Comparison of ENCODE assay signal across 1 cellular context in the genomic region with DNA sequence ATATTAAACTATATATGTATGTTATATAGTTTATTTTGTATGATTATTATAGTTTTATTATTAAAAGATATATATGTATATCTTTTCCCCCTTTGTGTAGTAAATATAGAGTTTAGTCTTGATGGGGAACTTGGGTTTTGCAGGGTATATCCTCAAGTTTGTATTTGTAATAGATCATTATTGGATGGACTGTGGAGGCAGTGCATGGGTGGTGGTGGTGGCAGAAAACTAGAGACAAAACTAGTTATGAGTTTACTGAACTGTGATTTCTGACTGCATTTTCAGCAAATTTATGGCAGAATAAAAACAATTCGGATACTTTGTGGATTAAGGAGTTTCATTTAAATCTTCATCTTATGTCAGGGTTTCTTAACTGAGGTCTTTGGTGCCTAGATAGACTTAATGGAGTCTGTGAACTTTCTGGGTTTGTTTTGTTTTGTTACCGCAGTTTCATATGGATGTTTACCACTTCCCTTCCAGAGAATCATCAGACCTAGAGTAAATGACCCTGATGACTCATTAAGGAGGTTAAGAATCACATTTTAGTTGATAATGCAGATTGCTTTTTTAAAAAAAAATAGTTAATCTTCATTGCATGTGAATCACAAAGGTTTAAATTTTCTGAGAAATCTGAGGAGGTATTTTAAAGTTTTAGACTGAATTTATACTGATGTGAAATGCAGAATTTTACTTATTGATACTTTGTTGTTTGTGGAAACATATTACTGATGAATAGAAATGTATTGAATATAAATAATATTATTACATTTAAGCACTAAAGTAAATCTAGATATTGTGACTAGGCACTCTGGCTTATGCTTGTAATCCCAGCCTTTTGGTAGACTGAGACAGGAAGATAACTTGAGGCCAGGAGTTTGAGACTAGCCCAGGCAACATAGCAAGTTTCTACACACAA.
TF ChIP-seq lines count a peak whose summit lies in the region.

No MANE protein-coding gene starts in this region.

TF ChIP-seq in HepG2, 621 proteins besides CTCF, POLR2A, EP300 and RAD21 (continued from another document):
- TF ChIP-seq ZNF280B (CRISPR knock-in tag; IDR thresholded peaks at IDR 0.05; ENCODE audit: borderline replicate concordance) = no peak
- no peak for TF ChIP-seq ZFP82 (CRISPR knock-in tag; IDR thresholded peaks at IDR 0.05; ENCODE audit: borderline replicate concordance)
- no peak for TF ChIP-seq THYN1 (CRISPR knock-in tag; IDR thresholded peaks at IDR 0.05; ENCODE audit: borderline replicate concordance, low read depth)
- TF ChIP-seq ELF4 (CRISPR knock-in tag; IDR thresholded peaks at IDR 0.05; ENCODE audit: borderline replicate concordance) = no peak
- no peak for TF ChIP-seq U2AF1 (optimal IDR thresholded peaks at IDR 0.05; ENCODE audit: low read depth, low read length)
- TF ChIP-seq RBAK (CRISPR knock-in tag; IDR thresholded peaks at IDR 0.05) = no peak
- no peak for TF ChIP-seq REL (CRISPR knock-in tag; conservative IDR thresholded peaks at IDR 0.05)
- no peak for TF ChIP-seq ZGPAT (CRISPR knock-in tag; IDR thresholded peaks at IDR 0.05)
- no peak for TF ChIP-seq ZNF678 (CRISPR knock-in tag; IDR thresholded peaks at IDR 0.05)
